7 cellular contexts compared by ENCODE assay signal in the genomic region with DNA sequence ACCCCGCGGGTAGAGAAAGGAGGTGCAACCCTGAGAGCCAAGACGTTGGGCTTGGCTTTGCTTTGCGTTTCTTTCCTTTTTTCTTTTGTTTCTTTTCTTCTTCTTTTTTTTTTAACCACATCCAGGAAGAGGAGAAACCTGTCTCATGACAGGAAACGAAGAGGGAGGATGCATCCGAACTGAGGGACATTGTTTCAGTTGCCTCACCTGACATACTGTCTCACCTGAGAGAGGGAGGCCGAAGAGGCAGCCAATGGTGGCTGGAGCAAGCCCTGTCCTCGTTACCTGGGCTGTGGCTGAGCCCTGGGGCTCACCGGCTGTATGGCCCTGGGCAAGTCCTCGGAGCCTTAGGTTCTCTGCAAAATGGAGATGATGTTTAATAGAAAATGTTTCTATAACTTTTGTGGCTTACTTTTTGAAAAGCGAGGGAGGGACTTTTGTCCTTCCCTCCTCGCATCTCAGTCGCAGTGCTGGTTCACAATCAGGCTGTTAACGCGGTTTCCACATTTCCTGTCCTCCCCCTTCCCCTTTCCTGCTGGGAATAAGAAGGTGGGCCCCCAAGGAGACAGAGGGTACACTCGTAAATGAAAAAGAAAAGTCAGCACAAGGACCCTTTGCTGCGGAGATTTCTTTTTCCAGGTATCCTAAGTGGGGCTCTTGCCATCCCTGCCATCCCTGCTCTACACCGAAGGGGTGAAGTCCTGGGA. TPM values are rescaled to one million over a fixed set of nuclear protein-coding genes. Genes with fewer than 3 reads are reported as not detected.
A peak's percentile ranks its signal among the peaks of the same experiment; 100 is the strongest.
DNase-seq lines count a peak whose midpoint lies in the region; ATAC-seq lines count a peak whose summit lies in the region.

No MANE protein-coding gene starts in this region.

- peak; percentile 21 for ATAC-seq in GM18868 (IDR thresholded peaks at IDR 0.05; ENCODE audit: unreplicated experiment)
- peak; percentile 26 for ATAC-seq in HG02642 (IDR thresholded peaks at IDR 0.05; ENCODE audit: poor library complexity, unreplicated experiment)
- ATAC-seq in left lobe of liver, result peak; percentile 11
- ATAC-seq in stimulated activated naive CD8-positive, alpha-beta T cell treated with anti-CD3 and anti-CD28 coated beads, Interleukin-15, Interleukin-2, amounts not matched to agents 100 U/mL and 50 U/mL, for 24 hours, result peak; percentile 21

- peak overlapping the region; percentile 23 for H3K27ac ChIP-seq in adipose tissue (ENCODE audit: low read depth, low read length)

- WGBS in adipose tissue, 3 donors, result 32 to 43% (median 33%) methylated on average over 18 of the region's 18 CpGs

- DNase-seq in NCI-H146 (lab: John Stamatoyannopoulos, UW), result peak; percentile 64
- DNase-seq in left lobe of liver (ENCODE audit: low spot score), result no peak
- DNase-seq in stimulated activated naive CD8-positive, alpha-beta T cell treated with anti-CD3 and anti-CD28 coated beads, Interleukin-15, Interleukin-2, amounts not matched to agents 100 U/mL and 50 U/mL, for 24 hours, result peak; percentile 33
- DNase-seq in LoVo (ENCODE audit: low spot score), result no peak

RNA-seq across cellular contexts. Expression of a gene that starts 29.4 kb away (rescaled TPM):
- polyA plus RNA-seq in adipose tissue, result 10 to 100 TPM in 1 of 3 donors, 1 to 10 TPM in 2; 2.0 to 17.1 (median 7.4) TPM
- total RNA-seq in left lobe of liver, result 2.9 TPM

Comparison
In these comparisons a context has a peak if more than half of its experiments do, and no peak if none do; other contexts are left out.
1. DNase-seq: peak in NCI-H146 (single experiment) and stimulated activated naive CD8-positive, alpha-beta T cell treated with anti-CD3 and anti-CD28 coated beads, Interleukin-15, Interleukin-2, amounts not matched to agents 100 U/mL and 50 U/mL, for 24 hours (single experiment); none in left lobe of liver (single experiment) and LoVo (single experiment).
2. Peak in every context shown above with its lines, with median percentiles within 50 percentile points of each other: ATAC-seq.